9 cellular contexts compared by ENCODE assay signal in genomic region chr6:160041608-160042007, GRCh38.
A peak's percentile ranks its signal among the peaks of the same experiment; 100 is the strongest.
DNase-seq lines count a peak whose midpoint lies in the region; ATAC-seq and TF ChIP-seq lines count a peak whose summit lies in the region.
"Had no signal": no experiment of that assay in that cellular context is flagged by ENCODE, and none has a peak within 500 bp of the region (broad histone marks: within the 10 kb centered on the region; RNA-seq: fewer than 3 reads in every experiment).

No MANE protein-coding gene starts in this region.

- H3K4me2 ChIP-seq in osteoblast (ENCODE audit: insufficient read depth, low read length) (peak overlapping the region; percentile 80), smooth muscle cell (no peak overlapping the region)

- no peak for TF ChIP-seq POLR2A in esophagus squamous epithelium (IDR thresholded peaks at IDR 0.05)

- H3K27me3 ChIP-seq in esophagus squamous epithelium = no peaks in the 10 kb centered on the region
- no peaks in the 10 kb centered on the region for H3K27me3 ChIP-seq in osteoblast (ENCODE audit: insufficient read depth, low read length)
- H3K27me3 ChIP-seq in smooth muscle cell (ENCODE audit: low read depth) = no peaks in the 10 kb centered on the region

- peaks cover 28 to 87% (median 38%) of the 10 kb centered on the region in 3 donors for H3K4me1 ChIP-seq in esophagus squamous epithelium
- H3K4me1 ChIP-seq in osteoblast (ENCODE audit: insufficient read depth, low read length) = peaks cover 42% of the 10 kb centered on the region
- no peaks in the 10 kb centered on the region for H3K4me1 ChIP-seq in smooth muscle cell (ENCODE audit: low read depth)

- peak; percentile 51 for DNase-seq in DMS79 treated with DMSO at 0.1 percent for 48 hours (lab: John Stamatoyannopoulos, UW)
- DNase-seq in NCI-H2196 treated with DMSO at 0.1 percent for 48 hours (lab: John Stamatoyannopoulos, UW; ENCODE audit: unreplicated experiment) = peak; percentile 12
- DNase-seq in esophagus squamous epithelium (lab: John Stamatoyannopoulos, UW) = no peak
- peak; percentile 72 for DNase-seq in osteoblast (ENCODE audit: insufficient read length, low spot score, missing footprints)
- DNase-seq in NCI-H2171 (lab: John Stamatoyannopoulos, UW) = no peak
- DNase-seq in LoVo (ENCODE audit: low spot score) = no peak
- no peak for DNase-seq in smooth muscle cell (lab: John Stamatoyannopoulos, UW; ENCODE audit: unreplicated experiment)
- DNase-seq: activated CD8-positive, alpha-beta memory T cell treated with anti-CD3 and anti-CD28 coated beads, Interleukin-2, amount 50 U/mL, for 48 hours had no signal

- no peak for ATAC-seq in GM18519 (IDR thresholded peaks at IDR 0.05; ENCODE audit: low FRiP score, unreplicated experiment)

- H3K36me3 ChIP-seq in esophagus squamous epithelium (peaks cover 0 to 74% (median 30%) of the 10 kb centered on the region in 3 donors), osteoblast (ENCODE audit: insufficient read depth, low read length) (peaks cover 41% of the 10 kb centered on the region), smooth muscle cell (ENCODE audit: low read depth) (peaks cover 10% of the 10 kb centered on the region)

- H3F3A ChIP-seq in smooth muscle cell (ENCODE audit: low read depth) = peaks cover 4% of the 10 kb centered on the region

- no peak overlapping the region for H2AFZ ChIP-seq in osteoblast (ENCODE audit: low read length)
- no peak overlapping the region for H2AFZ ChIP-seq in smooth muscle cell (ENCODE audit: low read depth)

- TF ChIP-seq CTCF in esophagus squamous epithelium (IDR thresholded peaks at IDR 0.05) (peak in 4 of 6 experiments; percentile 45 to 71 (median 54)), osteoblast (IDR thresholded peaks at IDR 0.05; ENCODE audit: extremely low read depth, low read depth, low read length) (peak; percentile 40), smooth muscle cell (IDR thresholded peaks at IDR 0.05; ENCODE audit: borderline replicate concordance, insufficient read depth, poor library complexity, severe bottlenecking) (no peak)

- H3K27ac ChIP-seq in esophagus squamous epithelium (peak overlapping the region; percentile 85 to 91 (median 86)), osteoblast (ENCODE audit: low read depth, low read length) (peak overlapping the region; percentile 78), smooth muscle cell (ENCODE audit: low read depth) (no peak overlapping the region)

- H3K9ac ChIP-seq in smooth muscle cell (ENCODE audit: low read depth) = no peak overlapping the region

- H3K9me3 ChIP-seq in esophagus squamous epithelium = no peaks in the 10 kb centered on the region
- no peaks in the 10 kb centered on the region for H3K9me3 ChIP-seq in osteoblast (ENCODE audit: low read depth, low read length)
- no peaks in the 10 kb centered on the region for H3K9me3 ChIP-seq in smooth muscle cell (replicated peaks; ENCODE audit: low read depth)

- H3K4me3 ChIP-seq in esophagus squamous epithelium (peak overlapping the region in 2 of 4 donors; percentile 2 to 27), osteoblast (ENCODE audit: insufficient read depth, low read length) (no peak overlapping the region), smooth muscle cell (no peak overlapping the region)

- peaks cover 15% of the 10 kb centered on the region for H4K20me1 ChIP-seq in osteoblast (ENCODE audit: insufficient read depth, low read length)
- H4K20me1 ChIP-seq in smooth muscle cell (ENCODE audit: low read depth) = no peaks in the 10 kb centered on the region

- WGBS in esophagus squamous epithelium, 2 donors = 42 to 48% methylated on average over 6 of the region's 6 CpGs
- WGBS in smooth muscle cell (ENCODE audit: low lambda C conversion rate) = 91% methylated on average over 6 of the region's 6 CpGs

- H3K79me2 ChIP-seq in osteoblast (ENCODE audit: insufficient read depth, low read length) (peaks cover 9% of the 10 kb centered on the region), smooth muscle cell (ENCODE audit: low read depth) (no peaks in the 10 kb centered on the region)

- intact Hi-C loops in esophagus squamous epithelium (cut with DNase I) = no loop called here

Comparison
In these comparisons a context has a peak if more than half of its experiments do, and no peak if none do; other contexts are left out.
1. DNase-seq: peak in DMS79 treated with DMSO at 0.1 percent for 48 hours (single experiment), NCI-H2196 treated with DMSO at 0.1 percent for 48 hours (single experiment) and osteoblast (single experiment); none in esophagus squamous epithelium (single experiment), NCI-H2171 (single experiment), LoVo (single experiment) and smooth muscle cell (single experiment).